ENCODE assay signal across 9 cellular contexts in the genomic region with DNA sequence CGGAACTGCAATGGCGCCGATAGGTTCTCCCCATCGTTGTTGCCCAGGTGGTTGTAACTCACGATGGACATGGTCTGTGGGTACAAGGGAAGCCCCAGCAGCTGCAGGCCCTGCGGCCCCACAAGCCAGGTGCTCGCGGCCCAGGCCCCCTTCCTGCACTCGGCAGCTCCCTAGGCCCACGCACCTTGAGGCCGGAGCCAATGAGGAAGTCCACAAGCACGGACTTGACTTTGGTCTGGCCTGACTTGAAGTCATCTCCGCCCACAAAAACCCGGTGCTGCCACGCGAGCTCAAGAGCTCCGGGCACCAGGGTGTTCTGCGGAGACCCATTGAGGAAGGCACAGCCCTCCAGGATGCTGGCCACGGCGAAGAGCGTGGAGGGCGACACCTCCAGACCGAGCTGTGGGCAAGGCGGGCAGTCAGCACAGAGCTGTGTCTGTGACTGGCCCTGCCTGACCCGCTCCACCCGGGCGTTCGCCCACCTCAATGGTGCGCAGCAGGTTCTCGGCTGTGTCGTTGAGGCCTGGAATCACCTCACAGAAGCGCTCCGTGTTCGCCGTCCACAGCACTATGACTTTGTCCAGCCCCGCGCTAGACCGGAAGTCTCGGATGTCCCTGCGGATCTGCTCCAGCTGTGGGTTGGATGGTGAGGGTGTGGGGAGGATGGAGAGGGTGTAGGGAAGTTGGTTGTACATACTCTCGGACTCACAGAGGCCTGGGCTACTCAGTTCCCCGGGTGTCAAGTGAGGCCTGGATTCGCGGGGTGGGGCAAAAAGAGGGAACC. TPM values are rescaled to one million over a fixed set of nuclear protein-coding genes. Genes with fewer than 3 reads are reported as not detected.
DNase-seq lines count a peak whose midpoint lies in the region; ATAC-seq and TF ChIP-seq lines count a peak whose summit lies in the region.
"Had no signal": no experiment of that assay in that cellular context is flagged by ENCODE, and none has a peak within 500 bp of the region (broad histone marks: within the 10 kb centered on the region; RNA-seq: fewer than 3 reads in every experiment).

No MANE protein-coding gene starts in this region.

- peaks cover 16% of the 10 kb centered on the region for H3K36me3 Mint-ChIP-seq in activated CD4-positive, alpha-beta T cell treated with anti-CD3 and anti-CD28 coated beads, Interleukin-2, amount 10 ng/mL, durations not matched to agents 24 days and 14 days (ENCODE audit: low read depth)
- H3K36me3 Mint-ChIP-seq in T-cell = no peaks in the 10 kb centered on the region

- peaks cover 36% of the 10 kb centered on the region for H3K4me1 ChIP-seq in smooth muscle cell (ENCODE audit: low read depth)

- no peaks in the 10 kb centered on the region for H3K9me3 ChIP-seq in smooth muscle cell (replicated peaks; ENCODE audit: low read depth)
- H3K9me3 ChIP-seq: colonic mucosa had no signal

- no peaks in the 10 kb centered on the region for H3K36me3 ChIP-seq in smooth muscle cell (ENCODE audit: low read depth)
- H3K36me3 ChIP-seq: colonic mucosa had no signal

- no peak for ATAC-seq in T-cell (replicated peaks in 1 of 4)
- no peak for ATAC-seq in GM21737 (IDR thresholded peaks at IDR 0.05; ENCODE audit: unreplicated experiment)
- no peak for ATAC-seq in GM19467 (IDR thresholded peaks at IDR 0.05; ENCODE audit: unreplicated experiment)

- peaks cover 25% of the 10 kb centered on the region for H3F3A ChIP-seq in smooth muscle cell (ENCODE audit: low read depth)

- POLR2A ChIA-PET in T-cell (lab: Charles Lee) = no interaction called here

- peaks cover 15% of the 10 kb centered on the region for H3K4me1 Mint-ChIP-seq in activated CD4-positive, alpha-beta T cell treated with anti-CD3 and anti-CD28 coated beads, Interleukin-2, amount 10 ng/mL, durations not matched to agents 24 days and 14 days
- peaks cover 24 to 41% (median 26%) of the 10 kb centered on the region in 3 donors for H3K4me1 Mint-ChIP-seq in T-cell

- peak overlapping the region; percentile 69 for H3K4me3 Mint-ChIP-seq in activated CD4-positive, alpha-beta T cell treated with anti-CD3 and anti-CD28 coated beads, Interleukin-2, amount 10 ng/mL, durations not matched to agents 24 days and 14 days
- H3K4me3 Mint-ChIP-seq in T-cell = peak overlapping the region; percentile 66 to 74 (median 66)

- no peaks in the 10 kb centered on the region for H3K9me3 Mint-ChIP-seq in activated CD4-positive, alpha-beta T cell treated with anti-CD3 and anti-CD28 coated beads, Interleukin-2, amount 10 ng/mL, durations not matched to agents 24 days and 14 days
- H3K9me3 Mint-ChIP-seq in T-cell = no peaks in the 10 kb centered on the region

- 95% methylated on average over 44 of the region's 44 CpGs for WGBS in smooth muscle cell (ENCODE audit: low lambda C conversion rate)

- intact Hi-C loops in activated CD4-positive, alpha-beta T cell treated with anti-CD3 and anti-CD28 coated beads, Interleukin-2, amount 10 ng/mL, durations not matched to agents 24 days and 14 days (cut with micrococcal nuclease) = no loop called here

- peaks cover 7% of the 10 kb centered on the region for H3K79me2 ChIP-seq in smooth muscle cell (ENCODE audit: low read depth)

- H2AFZ ChIP-seq in smooth muscle cell (ENCODE audit: low read depth) = no peak overlapping the region

- no peaks in the 10 kb centered on the region for H3K27me3 Mint-ChIP-seq in activated CD4-positive, alpha-beta T cell treated with anti-CD3 and anti-CD28 coated beads, Interleukin-2, amount 10 ng/mL, durations not matched to agents 24 days and 14 days
- no peaks in the 10 kb centered on the region for H3K27me3 Mint-ChIP-seq in T-cell

- DNase-seq in activated CD4-positive, alpha-beta T cell treated with anti-CD3 and anti-CD28 coated beads, Interleukin-2, amount 10 ng/mL, durations not matched to agents 24 days and 14 days = no peak
- DNase-seq in activated CD4-positive, alpha-beta T cell treated with anti-CD3 and anti-CD28 coated beads, Interleukin-2, amount 50 U/mL, for 4 hours = no peak
- DNase-seq in T-cell = no peak
- DNase-seq in fibroblast of villous mesenchyme (ENCODE audit: low read depth) = no peak
- no peak for DNase-seq in smooth muscle cell (lab: John Stamatoyannopoulos, UW; ENCODE audit: unreplicated experiment)
- no peak for DNase-seq in GOT3 (lab: John Stamatoyannopoulos, UW)
- DNase-seq: colonic mucosa had no signal

- H3K9ac ChIP-seq in smooth muscle cell (ENCODE audit: low read depth) = no peak overlapping the region

- TF ChIP-seq CTCF in fibroblast of villous mesenchyme (IDR thresholded peaks at IDR 0.05; ENCODE audit: insufficient read depth, low read depth, low read length) = no peak
- TF ChIP-seq CTCF in smooth muscle cell (IDR thresholded peaks at IDR 0.05; ENCODE audit: borderline replicate concordance, insufficient read depth, poor library complexity, severe bottlenecking) = no peak

- H3K27me3 ChIP-seq in smooth muscle cell (ENCODE audit: low read depth) = no peaks in the 10 kb centered on the region
- H3K27me3 ChIP-seq: colonic mucosa had no signal

- peak overlapping the region; percentile 20 for H3K27ac Mint-ChIP-seq in activated CD4-positive, alpha-beta T cell treated with anti-CD3 and anti-CD28 coated beads, Interleukin-2, amount 10 ng/mL, durations not matched to agents 24 days and 14 days
- peak overlapping the region in 1 of 2 donors; percentile 39 for H3K27ac Mint-ChIP-seq in T-cell

- H3K4me3 ChIP-seq in fibroblast of villous mesenchyme (ENCODE audit: low read depth, low read length) (peak overlapping the region; percentile 81), smooth muscle cell (no peak overlapping the region)

- peak overlapping the region; percentile 91 for H3K4me2 ChIP-seq in smooth muscle cell

- CTCF ChIA-PET in T-cell (lab: Charles Lee) = no interaction called here

- H4K20me1 ChIP-seq in smooth muscle cell (ENCODE audit: low read depth) = peaks cover 14% of the 10 kb centered on the region

- H3K27ac ChIP-seq in smooth muscle cell (ENCODE audit: low read depth) = no peak overlapping the region
- H3K27ac ChIP-seq: colonic mucosa had no signal

RNA-seq across cellular contexts. Expression of a gene that starts 1.9 kb away (rescaled TPM):
- 9.9 and 10.9 TPM in 2 replicates for total RNA-seq in activated CD4-positive, alpha-beta T cell treated with anti-CD3 and anti-CD28 coated beads, Interleukin-2, amount 10 ng/mL, durations not matched to agents 24 days and 14 days
- 10 to 100 TPM; 38.3 to 59.8 (median 55.0) TPM for total RNA-seq in T-cell
- total RNA-seq in fibroblast of villous mesenchyme = 25.4 and 48.4 TPM in 2 replicates
- 16.4 and 60.1 TPM in 2 replicates for total RNA-seq in smooth muscle cell
- polyA plus RNA-seq in smooth muscle cell = 56.9 and 89.5 TPM in 2 replicates

RNA-seq across cellular contexts. Expression of a gene that starts 16.8 kb away (rescaled TPM):
- 154 TPM in 2 replicates for total RNA-seq in activated CD4-positive, alpha-beta T cell treated with anti-CD3 and anti-CD28 coated beads, Interleukin-2, amount 10 ng/mL, durations not matched to agents 24 days and 14 days
- total RNA-seq in T-cell = 100 to 1,000 TPM in 4 of 5 donors, 10 to 100 TPM in 1; 71.3 to 127 (median 102) TPM
- 56.1 and 73.4 TPM in 2 replicates for total RNA-seq in fibroblast of villous mesenchyme
- total RNA-seq in smooth muscle cell = 36.0 and 44.1 TPM in 2 replicates
- 124 and 133 TPM in 2 replicates for polyA plus RNA-seq in smooth muscle cell

RNA-seq across cellular contexts. Expression of a gene that starts 38.6 kb away (rescaled TPM):
- total RNA-seq in activated CD4-positive, alpha-beta T cell treated with anti-CD3 and anti-CD28 coated beads, Interleukin-2, amount 10 ng/mL, durations not matched to agents 24 days and 14 days = not detected in 2 replicates
- total RNA-seq in T-cell = under 1 TPM in 3 of 5 donors, not detected in 2; 0.16 to 0.33 (median 0.30) TPM
- under 0.01 TPM in 1 of 2 replicates, not detected in the other for total RNA-seq in fibroblast of villous mesenchyme
- total RNA-seq in smooth muscle cell = 0.67 TPM in 1 of 2 replicates, not detected in the other
- polyA plus RNA-seq in smooth muscle cell = 0.34 TPM in 1 of 2 replicates, not detected in the other

RNA-seq across cellular contexts. Expression of a gene that starts 50.1 kb away (rescaled TPM):
- 0.26 TPM in 1 of 2 replicates, not detected in the other for total RNA-seq in activated CD4-positive, alpha-beta T cell treated with anti-CD3 and anti-CD28 coated beads, Interleukin-2, amount 10 ng/mL, durations not matched to agents 24 days and 14 days
- total RNA-seq in T-cell (1 to 10 TPM in 3 of 5 donors, not detected in 2; 1.5 to 1.7 (median 1.5) TPM), fibroblast of villous mesenchyme (28.9 and 49.9 TPM in 2 replicates), smooth muscle cell (18.8 and 30.9 TPM in 2 replicates)
- 40.4 and 42.8 TPM in 2 replicates for polyA plus RNA-seq in smooth muscle cell
